In the genomic region with DNA sequence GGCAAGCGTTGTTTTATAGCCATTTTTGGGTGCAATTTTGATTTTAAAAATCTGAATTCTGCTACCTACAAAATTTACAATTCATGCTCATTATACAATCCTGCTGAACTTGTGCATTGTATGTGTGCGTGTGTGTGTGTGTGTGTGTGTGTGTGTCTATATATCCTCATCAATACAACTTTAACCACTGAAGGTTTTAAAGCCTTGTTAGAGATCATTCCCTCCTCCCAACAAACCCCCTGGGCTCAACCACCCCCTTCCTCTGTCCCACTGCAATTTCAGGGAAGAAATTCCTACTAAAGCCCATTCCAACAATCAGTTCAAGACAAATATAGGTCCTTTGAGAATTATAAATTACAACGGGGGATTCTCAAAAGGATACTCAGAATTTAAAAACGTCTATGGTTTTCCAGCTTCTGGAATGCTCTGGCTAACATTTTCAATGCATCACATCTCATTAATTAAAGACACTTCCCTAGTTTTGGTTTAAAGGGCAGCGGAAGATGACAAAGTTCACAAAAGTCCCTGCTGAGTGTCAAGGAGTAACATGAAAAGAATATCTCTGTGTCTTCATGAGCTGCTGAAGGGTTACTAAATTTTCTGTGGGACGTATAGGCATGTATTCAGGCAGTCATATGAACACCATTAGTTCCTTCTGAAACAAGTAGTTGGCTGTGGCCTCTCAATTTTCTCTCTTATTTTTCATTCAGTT, we compare ENCODE assay signal across 9 cellular contexts. TPM values are rescaled to one million over a fixed set of nuclear protein-coding genes. Genes with fewer than 3 reads are reported as not detected.
DNase-seq lines count a peak whose midpoint lies in the region; ATAC-seq, FAIRE-seq and TF ChIP-seq lines count a peak whose summit lies in the region.
"Had no signal": no experiment of that assay in that cellular context is flagged by ENCODE, and none has a peak within 500 bp of the region (broad histone marks: within the 10 kb centered on the region; RNA-seq: fewer than 3 reads in every experiment).

No MANE protein-coding gene starts in this region.

- peak overlapping the region; percentile 87 for H2AFZ ChIP-seq in keratinocyte (ENCODE audit: control insufficient read depth, low read length)

- FAIRE-seq in keratinocyte (lab: Jason Lieb, UNC): no peak

- TF ChIP-seq CTCF in ascending aorta (IDR thresholded peaks at IDR 0.05): no peak
- TF ChIP-seq CTCF in keratinocyte (optimal IDR thresholded peaks at IDR 0.05 in 1 of 3, IDR thresholded peaks at IDR 0.05 in 1 of 3, conservative IDR thresholded peaks at IDR 0.05 in 1 of 3; ENCODE audit: extremely low read depth in 1 of 3, insufficient read depth in 2 of 3, low read length in 3 of 3): no peak
- TF ChIP-seq CTCF in tibial artery (IDR thresholded peaks at IDR 0.05): no peak

- H3K79me2 ChIP-seq in keratinocyte (ENCODE audit: control insufficient read depth, insufficient read depth, low read length): peaks cover 2% of the 10 kb centered on the region

- no peaks in the 10 kb centered on the region for H4K20me1 ChIP-seq in keratinocyte (ENCODE audit: control insufficient read depth, extremely low read depth, insufficient read depth, low read length)
- H4K20me1 ChIP-seq: BLaER1 treated with 17β-estradiol and CSF1 and Interleukin-3, amounts not matched to agents 10 nM and 100 nM had no signal

- H3K9ac ChIP-seq in keratinocyte (ENCODE audit: control insufficient read depth, extremely low read depth, insufficient read depth, low read length): peak overlapping the region; percentile 81

- no peak for ATAC-seq in activated CD8-positive, alpha-beta memory T cell treated with anti-CD3 and anti-CD28 coated beads, Interleukin-2, amount 10 ng/mL, durations not matched to agents 7 days and 5 days
- ATAC-seq in HG03108 (IDR thresholded peaks at IDR 0.05; ENCODE audit: unreplicated experiment): no peak

- H3K9me3 ChIP-seq in ascending aorta (no peaks in the 10 kb centered on the region), keratinocyte (ENCODE audit: control insufficient read depth, low read depth, low read length) (no peaks in the 10 kb centered on the region), tibial artery (no peaks in the 10 kb centered on the region)
- H3K9me3 ChIP-seq: BLaER1 treated with 17β-estradiol and CSF1 and Interleukin-3, amounts not matched to agents 10 nM and 100 nM had no signal

- H3K4me2 ChIP-seq in keratinocyte (ENCODE audit: control insufficient read depth, extremely low read depth, insufficient read depth, low read depth, low read length): peak overlapping the region; percentile 93

- no peak overlapping the region for H3K27ac ChIP-seq in ascending aorta
- H3K27ac ChIP-seq in keratinocyte (ENCODE audit: control insufficient read depth, insufficient read depth, low read length): peak overlapping the region; percentile 69
- H3K27ac ChIP-seq in tibial artery: no peak overlapping the region

- H3K9me3 Mint-ChIP-seq in activated CD8-positive, alpha-beta memory T cell treated with anti-CD3 and anti-CD28 coated beads, Interleukin-2, amount 10 ng/mL, durations not matched to agents 7 days and 5 days (ENCODE audit: low read depth): no peaks in the 10 kb centered on the region

- H3K9me1 ChIP-seq in keratinocyte (ENCODE audit: control insufficient read depth, extremely low read depth, insufficient read depth, low read length): no peaks in the 10 kb centered on the region

- no peak overlapping the region for H3K27ac Mint-ChIP-seq in activated CD8-positive, alpha-beta memory T cell treated with anti-CD3 and anti-CD28 coated beads, Interleukin-2, amount 10 ng/mL, durations not matched to agents 7 days and 5 days

- no peaks in the 10 kb centered on the region for H3K27me3 Mint-ChIP-seq in activated CD8-positive, alpha-beta memory T cell treated with anti-CD3 and anti-CD28 coated beads, Interleukin-2, amount 10 ng/mL, durations not matched to agents 7 days and 5 days

- H3K36me3 ChIP-seq in ascending aorta (no peaks in the 10 kb centered on the region), keratinocyte (ENCODE audit: control insufficient read depth in 2 of 2, extremely low read depth in 1 of 2, insufficient read depth in 2 of 2, low read length in 2 of 2) (no peaks in the 10 kb centered on the region), tibial artery (no peaks in the 10 kb centered on the region)
- H3K36me3 ChIP-seq: BLaER1 treated with 17β-estradiol and CSF1 and Interleukin-3, amounts not matched to agents 10 nM and 100 nM had no signal

- H3K36me3 Mint-ChIP-seq in activated CD8-positive, alpha-beta memory T cell treated with anti-CD3 and anti-CD28 coated beads, Interleukin-2, amount 10 ng/mL, durations not matched to agents 7 days and 5 days: no peaks in the 10 kb centered on the region

- no peaks in the 10 kb centered on the region for H3K4me1 ChIP-seq in ascending aorta
- H3K4me1 ChIP-seq in keratinocyte (ENCODE audit: control insufficient read depth, extremely low read depth, insufficient read depth, low read length): peaks cover 3% of the 10 kb centered on the region
- peaks cover 0 to 4% (median 0%) of the 10 kb centered on the region in 4 donors for H3K4me1 ChIP-seq in tibial artery

- no peak for DNase-seq in activated CD8-positive, alpha-beta memory T cell treated with anti-CD3 and anti-CD28 coated beads, Interleukin-2, amount 10 ng/mL, durations not matched to agents 7 days and 5 days
- DNase-seq in activated CD8-positive, alpha-beta memory T cell treated with anti-CD3 and anti-CD28 coated beads, Interleukin-2, amount 50 U/mL, for 48 hours: no peak
- DNase-seq in ascending aorta (ENCODE audit: low spot score in 2 of 2) (no peak), keratinocyte (ENCODE audit: low read depth, low spot score) (no peak), tibial artery (no peak), MV-4-11 (lab: John Stamatoyannopoulos, UW) (no peak), HUDEP-2 (lab: John Stamatoyannopoulos, UW; ENCODE audit: unreplicated experiment in 76 of 76) (no peak)

- CTCF ChIA-PET in activated CD8-positive, alpha-beta memory T cell treated with anti-CD3 and anti-CD28 coated beads, Interleukin-2, amount 10 ng/mL, durations not matched to agents 7 days and 5 days (lab: Charles Lee): no interaction called here

- dilution Hi-C loops in keratinocyte (cut with MboI; ENCODE audit: extremely low pct_ligation_motif_present, low sequenced_read_pairs): no loop called here

- peak overlapping the region; percentile 74 for H3K4me3 Mint-ChIP-seq in activated CD8-positive, alpha-beta memory T cell treated with anti-CD3 and anti-CD28 coated beads, Interleukin-2, amount 10 ng/mL, durations not matched to agents 7 days and 5 days

- peaks cover 3% of the 10 kb centered on the region for H3K4me1 Mint-ChIP-seq in activated CD8-positive, alpha-beta memory T cell treated with anti-CD3 and anti-CD28 coated beads, Interleukin-2, amount 10 ng/mL, durations not matched to agents 7 days and 5 days

- intact Hi-C loops in ascending aorta (cut with DNase I) (no loop called here), tibial artery (cut with DNase I; ENCODE audit: low total_unique reads) (no loop called here)

- H3K4me3 ChIP-seq in ascending aorta: peak overlapping the region; percentile 46 to 61
- H3K4me3 ChIP-seq in keratinocyte (ENCODE audit: control insufficient read depth in 2 of 3, extremely low read depth in 1 of 3, insufficient read depth in 2 of 3, low read depth in 1 of 3, low read length in 3 of 3): peak overlapping the region; percentile 45 to 86 (median 78)
- H3K4me3 ChIP-seq in tibial artery: peak overlapping the region; percentile 39 to 46

- H3K27me3 ChIP-seq in ascending aorta (no peaks in the 10 kb centered on the region), keratinocyte (ENCODE audit: control insufficient read depth, extremely low read depth, insufficient read depth, low read length) (no peaks in the 10 kb centered on the region), tibial artery (no peaks in the 10 kb centered on the region)
- H3K27me3 ChIP-seq: BLaER1 treated with 17β-estradiol and CSF1 and Interleukin-3, amounts not matched to agents 10 nM and 100 nM had no signal

RNA-seq across cellular contexts. Expression of gene SEMA3A, which starts 0.9 kb away (rescaled TPM):
- 1 to 10 TPM in 1 of 2 experiments, under 1 TPM in 1; 0.82 to 1.4 TPM for total RNA-seq in activated CD8-positive, alpha-beta memory T cell treated with anti-CD3 and anti-CD28 coated beads, Interleukin-2, amount 10 ng/mL, durations not matched to agents 7 days and 5 days
- total RNA-seq in ascending aorta: 0.75 TPM
- 0.90 to 3.7 TPM (median 2.1 TPM) in 3 replicates for polyA plus RNA-seq in keratinocyte
- 0.80 TPM for polyA plus RNA-seq in keratinocyte (2011; ENCODE audit: low read depth)
- 0.52 and 1.1 TPM in 2 replicates for polyA plus RNA-seq in keratinocyte (2011; cell fraction: cytosol; rRNA removed)
- polyA plus RNA-seq in keratinocyte (2011; cell fraction: nucleus; rRNA removed): 2.2 and 3.1 TPM in 2 replicates
- 0.16 and 3.5 TPM in 2 replicates for polyA plus RNA-seq in keratinocyte (2012; ENCODE audit: low replicate concordance)
- 2.2 to 6.3 TPM (median 3.3 TPM) in 3 replicates for polyA minus RNA-seq in keratinocyte
- 0.38 TPM for polyA minus RNA-seq in keratinocyte (2011; cell fraction: cytosol; rRNA and poly(A)+ RNA removed)
- 2.0 and 7.4 TPM in 2 replicates for polyA minus RNA-seq in keratinocyte (2011; cell fraction: nucleus; rRNA and poly(A)+ RNA removed)
